17 cellular contexts compared by ENCODE assay signal in the genomic region with DNA sequence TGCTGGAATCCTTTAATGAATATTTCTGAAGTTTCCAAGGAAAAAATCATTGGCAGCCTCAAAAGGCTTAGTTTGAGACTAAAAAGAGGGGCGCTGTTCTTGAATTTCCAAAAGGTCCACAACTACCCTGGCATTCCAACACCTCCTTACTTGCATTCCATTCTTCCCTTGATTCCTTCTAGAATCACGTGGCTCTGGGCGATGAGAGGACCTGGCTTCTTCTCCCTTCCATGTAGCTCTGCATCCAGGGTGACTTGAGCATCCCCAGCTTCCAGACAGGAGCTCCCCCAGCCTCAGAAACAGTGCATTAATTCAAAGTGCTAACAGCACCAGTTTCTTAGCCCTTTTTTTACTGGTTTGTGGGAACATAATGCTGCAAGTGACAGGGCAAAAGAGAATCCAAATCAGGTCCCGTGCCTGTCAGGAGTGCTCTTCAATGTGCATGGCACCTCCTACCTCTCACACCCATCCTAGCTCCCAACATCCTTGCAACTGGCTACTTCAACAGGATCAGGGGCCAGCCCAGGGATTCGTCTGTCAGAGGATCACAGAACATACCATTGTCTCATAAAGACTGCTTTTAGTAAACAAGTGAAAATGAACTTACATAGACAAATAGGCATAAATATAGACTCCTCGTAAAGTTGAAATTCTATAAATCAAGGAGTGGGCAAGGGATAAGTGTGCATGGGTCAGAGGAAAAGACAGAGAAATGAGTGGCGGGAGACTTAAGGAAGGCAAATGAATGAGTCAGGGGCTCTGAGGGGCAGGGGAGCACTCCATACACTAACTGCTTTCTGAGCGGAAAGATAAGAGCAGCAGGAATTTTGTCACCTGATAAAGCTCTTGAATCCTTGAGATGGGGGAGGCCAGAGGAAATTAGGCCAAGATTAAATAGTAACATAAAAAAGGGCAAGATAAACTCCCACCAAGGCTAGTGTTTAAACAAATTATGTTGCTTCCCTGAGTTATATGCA.
"Had no signal": no experiment of that assay in that cellular context is flagged by ENCODE, and none has a peak within 500 bp of the region (broad histone marks: within the 10 kb centered on the region; RNA-seq: fewer than 3 reads in every experiment).

No MANE protein-coding gene starts in this region.

- H3K27me3 ChIP-seq: thyroid gland had no signal

- H3K4me3 ChIP-seq: thyroid gland had no signal

- H3K9me3 Mint-ChIP-seq: natural killer cell had no signal

- H3K9me3 ChIP-seq: neutrophil, SK-N-SH, thyroid gland had no signal

- H3K9me2 ChIP-seq: SK-N-SH had no signal

- H3K4me2 ChIP-seq: SK-N-SH had no signal

- H3K9ac ChIP-seq: SK-N-SH had no signal

- H3K27ac ChIP-seq: epithelial cell of prostate, neutrophil, thyroid gland had no signal

- H3K27ac Mint-ChIP-seq: activated naive CD8-positive, alpha-beta T cell treated with anti-CD3 and anti-CD28 coated beads for 36 hours; effector memory CD8-positive, alpha-beta T cell; natural killer cell had no signal

- ATAC-seq: activated CD4-positive, CD25-positive, alpha-beta regulatory T cell treated with anti-CD3 and anti-CD28 coated beads, Interleukin-2, amount 50 U/mL, for 24 hours; effector memory CD8-positive, alpha-beta T cell; natural killer cell had no signal

- H3K36me3 ChIP-seq: neutrophil, thyroid gland had no signal

- H3K4me1 Mint-ChIP-seq: natural killer cell had no signal

- H3K4me3 Mint-ChIP-seq: activated naive CD8-positive, alpha-beta T cell treated with anti-CD3 and anti-CD28 coated beads for 36 hours; effector memory CD8-positive, alpha-beta T cell; natural killer cell had no signal

- DNase-seq: activated CD4-positive, alpha-beta T cell treated with anti-CD3 and anti-CD28 coated beads, Interleukin-2, amount 50 U/mL, for 1 hour; activated naive CD8-positive, alpha-beta T cell treated with anti-CD3 and anti-CD28 coated beads for 36 hours; amniotic stem cell; dermis blood vessel endothelial cell; effector memory CD8-positive, alpha-beta T cell; foreskin melanocyte; glutamatergic neuron; hypothalamus; mesenchymal stem cell; natural killer cell; posterior cingulate gyrus; SK-N-SH; stimulated activated naive CD4-positive, alpha-beta T cell treated with Interleukin-2 at 50 U/mL for 16 hours; thyroid gland had no signal

- H3K4me1 ChIP-seq: thyroid gland had no signal

- H3K36me3 Mint-ChIP-seq: activated naive CD8-positive, alpha-beta T cell treated with anti-CD3 and anti-CD28 coated beads for 36 hours; natural killer cell had no signal
